22 cellular contexts compared by ENCODE assay signal in genomic region chr9:4992872-4993271, GRCh38. TPM values are rescaled to one million over a fixed set of nuclear protein-coding genes. Genes with fewer than 3 reads are reported as not detected.
DNase-seq lines count a peak whose midpoint lies in the region; ATAC-seq, FAIRE-seq and TF ChIP-seq lines count a peak whose summit lies in the region.
"Had no signal": no experiment of that assay in that cellular context is flagged by ENCODE, and none has a peak within 500 bp of the region (broad histone marks: within the 10 kb centered on the region; RNA-seq: fewer than 3 reads in every experiment).

No MANE protein-coding gene starts in this region.

- no peaks in the 10 kb centered on the region for H3K27me3 Mint-ChIP-seq in activated CD4-positive, alpha-beta T cell treated with anti-CD3 and anti-CD28 coated beads, Interleukin-2, amount 10 ng/mL, durations not matched to agents 24 days and 14 days
- no peaks in the 10 kb centered on the region for H3K27me3 Mint-ChIP-seq in activated CD4-positive, alpha-beta T cell treated with anti-CD3 and anti-CD28 coated beads for 36 hours
- no peaks in the 10 kb centered on the region for H3K27me3 Mint-ChIP-seq in activated T-helper 17 cell treated with anti-CD3 and anti-CD28 coated beads, Interleukin-2, amount 50 U/mL, for 72 hours
- H3K27me3 Mint-ChIP-seq: IgD-negative memory B cell had no signal

- no peaks in the 10 kb centered on the region for H3K9me3 ChIP-seq in neutrophil
- H3K9me3 ChIP-seq: SJCRH30 had no signal

- CTCF ChIA-PET in activated CD4-positive, alpha-beta T cell treated with anti-CD3 and anti-CD28 coated beads for 36 hours (lab: Charles Lee), result interaction anchor here (1.1 to 1.7 kb wide), 2 partner anchors 233 to 238 kb away, joined by 4 to 5 read pairs; no protein-coding TSS in a partner anchor

- FAIRE-seq in GM19239 (lab: Jason Lieb, UNC), result peak; percentile 39
- FAIRE-seq: G401.6, RCC 7860 had no signal

- H3K36me3 Mint-ChIP-seq in activated CD4-positive, alpha-beta T cell treated with anti-CD3 and anti-CD28 coated beads, Interleukin-2, amount 10 ng/mL, durations not matched to agents 24 days and 14 days (ENCODE audit: low read depth), result peaks cover 57% of the 10 kb centered on the region
- peaks cover 52% of the 10 kb centered on the region for H3K36me3 Mint-ChIP-seq in activated CD4-positive, alpha-beta T cell treated with anti-CD3 and anti-CD28 coated beads for 36 hours (ENCODE audit: low read depth)
- peaks cover 58% of the 10 kb centered on the region for H3K36me3 Mint-ChIP-seq in activated T-helper 17 cell treated with anti-CD3 and anti-CD28 coated beads, Interleukin-2, amount 50 U/mL, for 72 hours (ENCODE audit: low read depth)

- H3K27ac ChIP-seq in neutrophil, result peak overlapping the region; percentile 13
- H3K27ac ChIP-seq: SJCRH30 had no signal

- H3K9me3 Mint-ChIP-seq in activated CD4-positive, alpha-beta T cell treated with anti-CD3 and anti-CD28 coated beads, Interleukin-2, amount 10 ng/mL, durations not matched to agents 24 days and 14 days, result peaks cover 11% of the 10 kb centered on the region
- peaks cover 2% of the 10 kb centered on the region for H3K9me3 Mint-ChIP-seq in activated CD4-positive, alpha-beta T cell treated with anti-CD3 and anti-CD28 coated beads for 36 hours (ENCODE audit: low read depth)
- H3K9me3 Mint-ChIP-seq in activated T-helper 17 cell treated with anti-CD3 and anti-CD28 coated beads, Interleukin-2, amount 50 U/mL, for 72 hours, result no peaks in the 10 kb centered on the region
- H3K9me3 Mint-ChIP-seq: IgD-negative memory B cell had no signal

- no peak for DNase-seq in activated CD4-positive, alpha-beta T cell treated with anti-CD3 and anti-CD28 coated beads, Interleukin-2, amount 10 ng/mL, durations not matched to agents 24 days and 14 days
- no peak for DNase-seq in activated CD4-positive, alpha-beta T cell treated with anti-CD3 and anti-CD28 coated beads for 36 hours
- DNase-seq in GM19239 (ENCODE audit: insufficient read length, low spot score) (no peak), NCI-H1694 (lab: John Stamatoyannopoulos, UW) (no peak), NCI-H82 treated with DMSO at 0.1 percent for 48 hours (lab: John Stamatoyannopoulos, UW; ENCODE audit: unreplicated experiment) (no peak)
- DNase-seq: AML-193, C1 segment of cervical spinal cord, GOT3, HCEC 1CT, Karpas-422, MV-4-11, NCI-H1694 treated with DMSO at 0.1 percent for 48 hours, NCI-H2081 treated with DMSO at 0.1 percent for 48 hours, NCI-H2171 treated with DMSO at 0.1 percent for 48 hours, NCI-H524 treated with DMSO at 0.1 percent for 48 hours, NCI-H82, SJCRH30 had no signal

- POLR2A ChIA-PET in activated CD4-positive, alpha-beta T cell treated with anti-CD3 and anti-CD28 coated beads for 36 hours (lab: Charles Lee), result no interaction called here

- peaks cover 24% of the 10 kb centered on the region for H3K36me3 ChIP-seq in neutrophil
- H3K36me3 ChIP-seq: SJCRH30 had no signal

- peaks cover 49% of the 10 kb centered on the region for H3K4me1 Mint-ChIP-seq in activated CD4-positive, alpha-beta T cell treated with anti-CD3 and anti-CD28 coated beads, Interleukin-2, amount 10 ng/mL, durations not matched to agents 24 days and 14 days
- H3K4me1 Mint-ChIP-seq in activated CD4-positive, alpha-beta T cell treated with anti-CD3 and anti-CD28 coated beads for 36 hours, result peaks cover 48% of the 10 kb centered on the region
- H3K4me1 Mint-ChIP-seq in activated T-helper 17 cell treated with anti-CD3 and anti-CD28 coated beads, Interleukin-2, amount 50 U/mL, for 72 hours, result peaks cover 22% of the 10 kb centered on the region

- no peak for ATAC-seq in activated CD4-positive, alpha-beta T cell treated with anti-CD3 and anti-CD28 coated beads for 36 hours
- ATAC-seq in activated T-helper 17 cell treated with anti-CD3 and anti-CD28 coated beads, Interleukin-2, amount 50 U/mL, for 72 hours (replicated peaks), result no peak

- H3K4me1 ChIP-seq in neutrophil (ENCODE audit: control insufficient read depth in 1 of 2, insufficient read depth in 1 of 2, low read depth in 1 of 2, low read length in 1 of 2), result peaks cover 14 to 42% of the 10 kb centered on the region in 2 experiments
- H3K4me1 ChIP-seq: SJCRH30 had no signal

- no peak for TF ChIP-seq CTCF in neutrophil (IDR thresholded peaks at IDR 0.05)

- no peaks in the 10 kb centered on the region for H3K27me3 ChIP-seq in neutrophil
- H3K27me3 ChIP-seq: SJCRH30 had no signal

- intact Hi-C loops in activated CD4-positive, alpha-beta T cell treated with anti-CD3 and anti-CD28 coated beads, Interleukin-2, amount 10 ng/mL, durations not matched to agents 24 days and 14 days (cut with micrococcal nuclease), result no loop called here
- intact Hi-C loops in activated CD4-positive, alpha-beta T cell treated with anti-CD3 and anti-CD28 coated beads for 36 hours (cut with DNase I, micrococcal nuclease), result no loop called here

- H3K4me3 ChIP-seq in neutrophil (ENCODE audit: low read depth in 1 of 2, low read length in 1 of 2), result no peak overlapping the region
- H3K4me3 ChIP-seq: SJCRH30 had no signal

- peak overlapping the region; percentile 69 for H3K27ac Mint-ChIP-seq in activated CD4-positive, alpha-beta T cell treated with anti-CD3 and anti-CD28 coated beads, Interleukin-2, amount 10 ng/mL, durations not matched to agents 24 days and 14 days
- no peak overlapping the region for H3K27ac Mint-ChIP-seq in activated CD4-positive, alpha-beta T cell treated with anti-CD3 and anti-CD28 coated beads for 36 hours
- H3K27ac Mint-ChIP-seq in activated T-helper 17 cell treated with anti-CD3 and anti-CD28 coated beads, Interleukin-2, amount 50 U/mL, for 72 hours, result peak overlapping the region; percentile 15
- H3K27ac Mint-ChIP-seq: IgD-negative memory B cell had no signal

- H3K4me3 Mint-ChIP-seq in activated CD4-positive, alpha-beta T cell treated with anti-CD3 and anti-CD28 coated beads, Interleukin-2, amount 10 ng/mL, durations not matched to agents 24 days and 14 days, result peak overlapping the region; percentile 19
- H3K4me3 Mint-ChIP-seq in activated CD4-positive, alpha-beta T cell treated with anti-CD3 and anti-CD28 coated beads for 36 hours, result no peak overlapping the region
- H3K4me3 Mint-ChIP-seq in activated T-helper 17 cell treated with anti-CD3 and anti-CD28 coated beads, Interleukin-2, amount 50 U/mL, for 72 hours, result peak overlapping the region; percentile 8

RNA-seq across cellular contexts. Expression of gene JAK2, which starts 7.8 kb away (rescaled TPM):
- 29.3 and 29.9 TPM in 2 replicates for total RNA-seq in activated CD4-positive, alpha-beta T cell treated with anti-CD3 and anti-CD28 coated beads, Interleukin-2, amount 10 ng/mL, durations not matched to agents 24 days and 14 days
- total RNA-seq in activated CD4-positive, alpha-beta T cell treated with anti-CD3 and anti-CD28 coated beads for 36 hours, result 10 to 100 TPM; 19.4 to 19.5 TPM
- 10 to 100 TPM; 17.3 to 24.6 TPM for total RNA-seq in activated T-helper 17 cell treated with anti-CD3 and anti-CD28 coated beads, Interleukin-2, amount 50 U/mL, for 72 hours
